12 cellular contexts compared by ENCODE assay signal in genomic region chr2:218517434-218518206, GRCh38. TPM values are rescaled to one million over a fixed set of nuclear protein-coding genes. Genes with fewer than 3 reads are reported as not detected.
A peak's percentile ranks its signal among the peaks of the same experiment; 100 is the strongest.
DNase-seq lines count a peak whose midpoint lies in the region; ATAC-seq, FAIRE-seq and TF ChIP-seq lines count a peak whose summit lies in the region.
"Had no signal": no experiment of that assay in that cellular context is flagged by ENCODE, and none has a peak within 500 bp of the region (broad histone marks: within the 10 kb centered on the region; RNA-seq: fewer than 3 reads in every experiment).

No MANE protein-coding gene starts in this region.

- TF ChIP-seq POLR2A in GM12891 (IDR thresholded peaks at IDR 0.05; ENCODE audit: low read depth, low read length), result no peak

- DNase-seq in GM12891 (ENCODE audit: insufficient read length, low spot score) (no peak), fibroblast of pulmonary artery (ENCODE audit: low read depth) (peak; percentile 17), HuH-7.5 (ENCODE audit: low spot score) (no peak), COLO668 (lab: John Stamatoyannopoulos, UW; ENCODE audit: unreplicated experiment) (no peak), cerebellar cortex (ENCODE audit: low spot score) (no peak), ecto neural progenitor cell (ENCODE audit: low spot score) (no peak)
- DNase-seq: DND-41, HCEC 1CT had no signal

- FAIRE-seq in GM12891 (lab: Jason Lieb, UNC), result peak; percentile 61

- ATAC-seq in GM21515 (IDR thresholded peaks at IDR 0.05; ENCODE audit: unreplicated experiment), result peak; percentile 65
- ATAC-seq in HG03439 (IDR thresholded peaks at IDR 0.05; ENCODE audit: unreplicated experiment), result peak; percentile 71
- ATAC-seq: esophagus mucosa had no signal

- no peak for TF ChIP-seq CTCF in fibroblast of pulmonary artery (IDR thresholded peaks at IDR 0.05; ENCODE audit: low read length, missing control alignments)

- no peak overlapping the region for H3K4me3 ChIP-seq in fibroblast of pulmonary artery (replicated peaks; ENCODE audit: low read depth, low read length)
- H3K4me3 ChIP-seq: right atrium auricular region had no signal

TF ChIP-seq in GM12891, 5 proteins besides CTCF, POLR2A, EP300 and RAD21:
- TF ChIP-seq PAX5 (IDR thresholded peaks at IDR 0.05; ENCODE audit: insufficient read depth, low read length, severe bottlenecking) (no peak), POLR2AphosphoS5 (IDR thresholded peaks at IDR 0.05; ENCODE audit: low read depth, low read length) (no peak), SPI1 (IDR thresholded peaks at IDR 0.05; ENCODE audit: low read depth, low read length) (no peak), POU2F2 (IDR thresholded peaks at IDR 0.05; ENCODE audit: low read depth, low read length) (no peak), TAF1 (IDR thresholded peaks at IDR 0.05; ENCODE audit: low read depth, low read length) (no peak)

RNA-seq across cellular contexts. Expression of gene USP37, which starts 50.5 kb away (rescaled TPM):
- 3.8 TPM for polyA plus RNA-seq in GM12891 (2012; ENCODE audit: low read depth, missing spikeins)

RNA-seq across cellular contexts. Expression of gene CNOT9, which starts 51.0 kb away (rescaled TPM):
- 43.9 TPM for polyA plus RNA-seq in GM12891 (2012; ENCODE audit: low read depth, missing spikeins)
